ENCODE assay signal across 18 cellular contexts in genomic region chr4:83390965-83391364, GRCh38. TPM values are rescaled to one million over a fixed set of nuclear protein-coding genes. Genes with fewer than 3 reads are reported as not detected.
DNase-seq lines count a peak whose midpoint lies in the region; ATAC-seq, FAIRE-seq and TF ChIP-seq lines count a peak whose summit lies in the region.
"Had no signal": no experiment of that assay in that cellular context is flagged by ENCODE, and none has a peak within 500 bp of the region (broad histone marks: within the 10 kb centered on the region; RNA-seq: fewer than 3 reads in every experiment).

No MANE protein-coding gene starts in this region.

- H3K4me2 ChIP-seq in GM23338 (peak overlapping the region; percentile 22), OCI-LY3 (ENCODE audit: low read length) (no peak overlapping the region), H1 (ENCODE audit: insufficient read depth in 1 of 2, low read depth in 2 of 2, low read length in 2 of 2) (peak overlapping the region; percentile 29 to 40; a peak in 1 of 4 replicates), mesendoderm (ENCODE audit: low read length) (no peak overlapping the region)

- H3K4me3 ChIP-seq in GM23338 (peak overlapping the region; percentile 13; the same call in 1 of the 2 replicates), OCI-LY3 (ENCODE audit: low read length) (no peak overlapping the region), H1 (ENCODE audit: extremely low read depth in 1 of 4, insufficient read depth in 2 of 4, low read depth in 3 of 4, low read length in 4 of 4) (no peak overlapping the region), mesendoderm (ENCODE audit: low read length) (no peak overlapping the region), testis (no peak overlapping the region), sigmoid colon (no peak overlapping the region)
- H3K4me3 ChIP-seq: MG63 had no signal

- H3K27me3 ChIP-seq in GM23338 (ENCODE audit: insufficient read depth) (peaks cover 57% of the 10 kb centered on the region), OCI-LY3 (ENCODE audit: low read depth, low read length) (no peaks in the 10 kb centered on the region), H1 (replicated peaks in 1 of 4; ENCODE audit: control insufficient read depth in 3 of 4, extremely low read depth in 1 of 4, insufficient read depth in 3 of 4, low read length in 3 of 4) (peaks cover 21 to 57% (median 43%) of the 10 kb centered on the region in 4 experiments), mesendoderm (ENCODE audit: insufficient read depth, low read length, poor library complexity) (no peaks in the 10 kb centered on the region), testis (no peaks in the 10 kb centered on the region), sigmoid colon (no peaks in the 10 kb centered on the region)
- H3K27me3 ChIP-seq: MG63 had no signal

- H3K27ac Mint-ChIP-seq in GM23338 = no peak overlapping the region

- H3K9me2 ChIP-seq in GM23338 (ENCODE audit: insufficient read depth) = no peaks in the 10 kb centered on the region

- H4K5ac ChIP-seq in H1 (ENCODE audit: insufficient read length, low read depth, low read length) = no peak overlapping the region
- H4K5ac ChIP-seq in mesendoderm (ENCODE audit: low read length) = no peak overlapping the region

- CTCF ChIA-PET in H1 (lab: Charles Lee; ENCODE audit: partially characterized antibody) = interaction anchor here (0.5 to 1.8 kb wide), 4 partner anchors 13 to 253 kb away, joined by 3 to 5 read pairs (median 4); no protein-coding TSS in a partner anchor

- no peak for FAIRE-seq in H1 (lab: Jason Lieb, UNC)
- FAIRE-seq: GM19239 had no signal

- no peak overlapping the region for H2AK5ac ChIP-seq in H1 (ENCODE audit: low read depth, low read length)
- no peak overlapping the region for H2AK5ac ChIP-seq in mesendoderm (ENCODE audit: low read length)

- peaks cover 49% of the 10 kb centered on the region for H3K4me1 Mint-ChIP-seq in GM23338

- H2BK20ac ChIP-seq in H1 (ENCODE audit: low read length) = no peak overlapping the region

- H3K4ac ChIP-seq in H1 (replicated peaks; ENCODE audit: insufficient read length, low read depth, low read length) (no peak overlapping the region), mesendoderm (ENCODE audit: low read depth, low read length) (no peak overlapping the region)

- no peaks in the 10 kb centered on the region for H3K79me2 ChIP-seq in GM23338 (replicated peaks; ENCODE audit: insufficient read depth)
- H3K79me2 ChIP-seq in OCI-LY3 (ENCODE audit: low read length) = no peaks in the 10 kb centered on the region
- no peaks in the 10 kb centered on the region for H3K79me2 ChIP-seq in H1 (ENCODE audit: control insufficient read depth in 1 of 2, insufficient read depth in 2 of 2, low read length in 2 of 2)
- no peaks in the 10 kb centered on the region for H3K79me2 ChIP-seq in mesendoderm (ENCODE audit: control insufficient read depth, insufficient read depth, low read length)

- H3K18ac ChIP-seq in H1 (ENCODE audit: extremely low read depth, low read length) (no peak overlapping the region), mesendoderm (ENCODE audit: low read length) (no peak overlapping the region)

- H3K9me3 Mint-ChIP-seq in GM23338 = no peaks in the 10 kb centered on the region; the same call in 2 of the 3 replicates

- peak overlapping the region; percentile 35; the same call in 2 of the 3 replicates for H3K4me3 Mint-ChIP-seq in GM23338
- H3K4me3 Mint-ChIP-seq: CD14-positive monocyte, IgD-negative memory B cell had no signal

- H2BK5ac ChIP-seq in H1 (ENCODE audit: low read depth, low read length) (no peak overlapping the region), mesendoderm (ENCODE audit: low read length) (no peak overlapping the region)

- H3K36me3 ChIP-seq in GM23338 (ENCODE audit: insufficient read depth) (no peaks in the 10 kb centered on the region), OCI-LY3 (replicated peaks; ENCODE audit: low read depth, low read length) (no peaks in the 10 kb centered on the region), H1 (ENCODE audit: control insufficient read depth in 2 of 4, insufficient read depth in 4 of 4, low read length in 3 of 4) (no peaks in the 10 kb centered on the region), mesendoderm (ENCODE audit: control insufficient read depth, insufficient read depth, low read length) (no peaks in the 10 kb centered on the region), testis (ENCODE audit: low read depth, missing control alignments) (no peaks in the 10 kb centered on the region), sigmoid colon (no peaks in the 10 kb centered on the region)
- H3K36me3 ChIP-seq: MG63 had no signal

- H3K9me3 ChIP-seq in OCI-LY3 (ENCODE audit: insufficient read depth, low read length) (no peaks in the 10 kb centered on the region), H1 (ENCODE audit: insufficient read depth in 2 of 2, low read depth in 1 of 2, low read length in 1 of 2) (no peaks in the 10 kb centered on the region), testis (no peaks in the 10 kb centered on the region), sigmoid colon (no peaks in the 10 kb centered on the region)
- H3K9me3 ChIP-seq: MG63 had no signal

- 78% methylated on average over 6 of the region's 6 CpGs; no CpG with 5 or more reads in 1 of the 2 experiments for WGBS in H1 (ENCODE audit: extremely low coverage in 1 of 2, insufficient coverage in 1 of 2, insufficient read length in 1 of 2, insufficient replicate concordance in 2 of 2, low coverage in 1 of 2, low lambda C conversion rate in 2 of 2, missing lambda C conversion rate in 1 of 2), 2 experiments
- no CpG with 5 or more reads among the region's 6 CpGs for WGBS in mesendoderm (ENCODE audit: extremely low coverage, insufficient coverage, low lambda C conversion rate)
- WGBS in testis, 2 donors = 76 to 77% methylated on average over 6 of the region's 6 CpGs
- 76 to 88% methylated on average over 6 of the region's 6 CpGs for WGBS in sigmoid colon, 2 donors

- no peaks in the 10 kb centered on the region for H3K79me1 ChIP-seq in H1 (ENCODE audit: low read depth, low read length)
- no peaks in the 10 kb centered on the region for H3K79me1 ChIP-seq in mesendoderm (ENCODE audit: low read length)

- H3K27me3 Mint-ChIP-seq in GM23338 (ENCODE audit: insufficient read depth, low read depth, poor library complexity) = peaks cover 46% of the 10 kb centered on the region
- H3K27me3 Mint-ChIP-seq: IgD-negative memory B cell had no signal

- H4K20me1 ChIP-seq in GM23338 (replicated peaks; ENCODE audit: insufficient read depth) = no peaks in the 10 kb centered on the region
- no peaks in the 10 kb centered on the region for H4K20me1 ChIP-seq in OCI-LY3 (ENCODE audit: insufficient read depth, low read length)
- peaks cover 0 to 8% of the 10 kb centered on the region in 2 experiments for H4K20me1 ChIP-seq in H1 (replicated peaks in 1 of 2; ENCODE audit: control insufficient read depth in 1 of 2, insufficient read depth in 2 of 2, low read length in 2 of 2)

- H3K36me3 Mint-ChIP-seq in GM23338 (ENCODE audit: low read depth) = no peaks in the 10 kb centered on the region

- no peak overlapping the region for H4K8ac ChIP-seq in H1 (ENCODE audit: extremely low read depth, insufficient read depth, low read length)
- H4K8ac ChIP-seq in mesendoderm (ENCODE audit: low read depth, low read length) = no peak overlapping the region

- H3K23ac ChIP-seq in H1 (ENCODE audit: insufficient read length) = no peak overlapping the region
- H3K23ac ChIP-seq in mesendoderm (ENCODE audit: low read length) = no peak overlapping the region

- H2BK12ac ChIP-seq in H1 (ENCODE audit: low read depth, low read length) = no peak overlapping the region

- H3K9ac ChIP-seq in OCI-LY3 (ENCODE audit: low read length) = no peak overlapping the region
- H3K9ac ChIP-seq in H1 (replicated peaks in 1 of 4; ENCODE audit: extremely low read depth in 1 of 4, low read depth in 3 of 4, low read length in 3 of 4) = no peak overlapping the region
- H3K9ac ChIP-seq in mesendoderm (ENCODE audit: low read length) = no peak overlapping the region

- no peaks in the 10 kb centered on the region for H3K23me2 ChIP-seq in H1 (ENCODE audit: low read depth, low read length)

- TF ChIP-seq POLR2A in H1 (IDR thresholded peaks at IDR 0.05; ENCODE audit: control extremely low read depth in 1 of 2, low read depth in 2 of 2, low read length in 2 of 2) (no peak), testis (IDR thresholded peaks at IDR 0.05) (no peak), sigmoid colon (IDR thresholded peaks at IDR 0.05) (no peak)

- intact Hi-C loops in testis (cut with DNase I; ENCODE audit: low total_unique reads) = no loop called here
- intact Hi-C loops in sigmoid colon (cut with DNase I) = no loop called here

- DNase-seq in GM23338 (ENCODE audit: low spot score) = no peak
- no peak for DNase-seq in H1 (ENCODE audit: low read depth in 1 of 2, low spot score in 2 of 2)
- peak; percentile 15 for DNase-seq in mesendoderm
- no peak for DNase-seq in testis
- DNase-seq in sigmoid colon = no peak
- DNase-seq: AML-193, GDM1, GOT3, Kasumi-1, MG63, NCI-H1092, NCI-H2081, SHP77 treated with DMSO at 0.1 percent for 48 hours had no signal

- TF ChIP-seq CTCF in GM23338 (conservative IDR thresholded peaks at IDR 0.05; ENCODE audit: low read depth in 2 of 2) = no peak
- peak; percentile 10; the same call in 1 of the 2 replicates for TF ChIP-seq CTCF in OCI-LY3 (IDR thresholded peaks at IDR 0.05; ENCODE audit: low read depth, low read length)
- no peak for TF ChIP-seq CTCF in H1 (IDR thresholded peaks at IDR 0.05; ENCODE audit: control extremely low read depth in 1 of 3, insufficient read depth in 1 of 3, low read depth in 1 of 3, low read length in 3 of 3)
- TF ChIP-seq CTCF in testis (IDR thresholded peaks at IDR 0.05) = no peak
- no peak for TF ChIP-seq CTCF in sigmoid colon (IDR thresholded peaks at IDR 0.05)

- no peak overlapping the region for H3K14ac ChIP-seq in H1 (ENCODE audit: insufficient read length)

- peaks cover 4% of the 10 kb centered on the region; the same call in 1 of the 2 replicates for H3F3A ChIP-seq in GM23338 (replicated peaks; ENCODE audit: low read depth)

- no peak overlapping the region for H2BK15ac ChIP-seq in H1 (ENCODE audit: low read length)
- H2BK15ac ChIP-seq in mesendoderm (replicated peaks; ENCODE audit: low read depth) = no peak overlapping the region

- H3K4me1 ChIP-seq in GM23338 (ENCODE audit: insufficient read depth) (peaks cover 41% of the 10 kb centered on the region), OCI-LY3 (ENCODE audit: low read length) (no peaks in the 10 kb centered on the region), H1 (replicated peaks in 1 of 4; ENCODE audit: control insufficient read depth in 3 of 4, insufficient read depth in 4 of 4, low read length in 3 of 4) (peaks cover 5 to 13% (median 9%) of the 10 kb centered on the region in 4 experiments; a peak in 6 of 7 replicates), mesendoderm (ENCODE audit: control insufficient read depth, low read depth, low read length) (peaks cover 7% of the 10 kb centered on the region), testis (no peaks in the 10 kb centered on the region), sigmoid colon (peaks cover 0 to 39% (median 19%) of the 10 kb centered on the region in 4 donors)

- POLR2A ChIA-PET in H1 (lab: Charles Lee; ENCODE audit: partially characterized antibody) = no interaction called here

- H2BK120ac ChIP-seq in H1 (replicated peaks; ENCODE audit: low read depth, low read length) = no peak overlapping the region
- no peak overlapping the region for H2BK120ac ChIP-seq in mesendoderm (ENCODE audit: low read depth, low read length)

- H3K27ac ChIP-seq in GM23338 (ENCODE audit: low read depth) (no peak overlapping the region), OCI-LY3 (ENCODE audit: low read length) (no peak overlapping the region), H1 (ENCODE audit: low read depth, low read length) (no peak overlapping the region), mesendoderm (ENCODE audit: low read depth, low read length) (no peak overlapping the region), testis (no peak overlapping the region), sigmoid colon (no peak overlapping the region)

- H2AFZ ChIP-seq in GM23338 = no peak overlapping the region
- no peak overlapping the region; the same call in 1 of the 2 replicates for H2AFZ ChIP-seq in OCI-LY3 (ENCODE audit: low read depth, low read length)
- no peak overlapping the region for H2AFZ ChIP-seq in H1 (ENCODE audit: low read length)

- TF ChIP-seq RAD21 in H1 (IDR thresholded peaks at IDR 0.05 in 1 of 2, conservative IDR thresholded peaks at IDR 0.05 in 1 of 2; ENCODE audit: low read depth in 2 of 2, low read length in 2 of 2) = no peak

- TF ChIP-seq EP300 in H1 (IDR thresholded peaks at IDR 0.05; ENCODE audit: borderline replicate concordance in 1 of 2, low read depth in 2 of 2, low read length in 2 of 2) (no peak), sigmoid colon (IDR thresholded peaks at IDR 0.05) (no peak)

- H4K91ac ChIP-seq in H1 (replicated peaks; ENCODE audit: insufficient read length, low read length) = no peak overlapping the region

- ATAC-seq in GM23338 (no peak), HG03045 (IDR thresholded peaks at IDR 0.05; ENCODE audit: unreplicated experiment) (no peak)

- H3K56ac ChIP-seq in H1 (replicated peaks; ENCODE audit: insufficient read length, low read depth, low read length) (no peak overlapping the region), mesendoderm (ENCODE audit: low read length) (no peak overlapping the region)

RNA-seq across cellular contexts. Expression of gene HPSE, which starts 56.3 kb away (rescaled TPM):
- total RNA-seq in GM23338 (2014; rRNA removed; shearing (Covaris generic)) = 2.9 and 3.0 TPM in 2 replicates
- polyA plus RNA-seq in GM23338 (2016; fragmentation: Nextera tagmentation; extraction: Ambion mirVana) (1.8 and 2.2 TPM in 2 replicates), H1 (2011; rRNA removed) (1.2 and 1.5 TPM in 2 replicates), testis (ENCODE audit: insufficient read depth, low read depth, low replicate concordance) (2.0 TPM), sigmoid colon (1 to 10 TPM; 1.2 to 7.3 (median 6.0) TPM)
- total RNA-seq in H1 (2021; fragmentation: NEBNext Ultra II Directional; extraction: Animal tissue kit (Norgen Biotek cat#: 25700)) = 5.0 and 5.4 TPM in 2 replicates
- 1.1 TPM for polyA plus RNA-seq in H1 (2011; cell fraction: cytosol; rRNA removed)
- polyA plus RNA-seq in H1 (2011; cell fraction: nucleus; rRNA removed) = 1.1 TPM
- polyA plus RNA-seq in H1 (2012, experiment 1 of 2) = 1.7 to 2.2 TPM (median 2.0 TPM) in 4 replicates
- polyA plus RNA-seq in H1 (2012, experiment 2 of 2) = 1.4 TPM
- 4.5 TPM for polyA plus RNA-seq in H1 (2013, experiment 1 of 2)
- polyA plus RNA-seq in H1 (2013, experiment 2 of 2) = 4.5 TPM
- 1.2 and 2.1 TPM in 2 replicates for polyA minus RNA-seq in H1 (2011; rRNA and poly(A)+ RNA removed)
- 2.7 TPM for polyA minus RNA-seq in H1 (2011; cell fraction: cytosol; rRNA and poly(A)+ RNA removed)
- polyA minus RNA-seq in H1 (2011; cell fraction: nucleus; rRNA and poly(A)+ RNA removed) = 1.1 TPM
- 1.8 TPM for polyA plus RNA-seq in mesendoderm (2013, experiment 1 of 2)
- polyA plus RNA-seq in mesendoderm (2013, experiment 2 of 2) = 1.7 TPM
- total RNA-seq in testis (1 to 10 TPM in 1 of 2 donors, under 1 TPM in 1; 0.79 to 2.3 TPM), sigmoid colon (under 1 TPM; 0.54 to 0.71 (median 0.61) TPM)

Comparison
In these comparisons a context has a peak if more than half of its experiments do, and no peak if none do; other contexts are left out.
1. H3K4me2 ChIP-seq: peak in GM23338 (single experiment) and H1 (2 of 2); none in OCI-LY3 (single experiment) and mesendoderm (single experiment).